3 cellular contexts compared by ENCODE assay signal in genomic region chr11:134907636-134908035, GRCh38.
"Had no signal": no experiment of that assay in that cellular context is flagged by ENCODE, and none has a peak within 500 bp of the region (broad histone marks: within the 10 kb centered on the region; RNA-seq: fewer than 3 reads in every experiment).

No MANE protein-coding gene starts in this region.

- H3K4me3 ChIP-seq: GM12878 had no signal

- DNase-seq: GDM1, GF-D8 had no signal

- ATAC-seq: GM12878 had no signal
